Comparison of ENCODE assay signal across 16 cellular contexts in the genomic region with DNA sequence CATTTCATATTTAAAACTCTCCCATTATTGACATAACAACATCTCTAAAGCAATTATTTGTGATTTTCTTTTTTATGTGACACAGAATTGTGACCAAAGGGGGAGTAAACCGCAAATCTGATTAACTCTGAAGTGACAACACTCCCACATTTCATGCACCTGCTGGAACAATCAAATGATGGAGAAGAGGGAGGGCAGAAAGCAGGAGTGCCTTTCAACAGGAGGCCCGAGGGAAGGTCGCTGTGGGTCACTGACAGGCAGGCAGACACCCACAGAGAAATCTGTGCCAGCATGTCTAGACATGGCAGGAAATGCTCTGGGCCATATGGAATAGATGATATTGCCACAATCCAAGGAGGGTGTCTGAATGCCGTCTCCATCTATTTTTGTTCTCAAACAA.
DNase-seq lines count a peak whose midpoint lies in the region; ATAC-seq and TF ChIP-seq lines count a peak whose summit lies in the region.
"Had no signal": no experiment of that assay in that cellular context is flagged by ENCODE, and none has a peak within 500 bp of the region (broad histone marks: within the 10 kb centered on the region; RNA-seq: fewer than 3 reads in every experiment).

No MANE protein-coding gene starts in this region.

- H2AFZ ChIP-seq in MM.1S (ENCODE audit: low read length) = no peak overlapping the region

- no peaks in the 10 kb centered on the region for H3F3A ChIP-seq in MM.1S (ENCODE audit: insufficient read depth, low read length)

- no peaks in the 10 kb centered on the region for H3K9me2 ChIP-seq in MM.1S (replicated peaks; ENCODE audit: insufficient read depth, low read length)

- no peak overlapping the region for H3K9ac ChIP-seq in MM.1S (ENCODE audit: low read length)

- H3K9me3 ChIP-seq in HAP-1 = no peaks in the 10 kb centered on the region
- no peaks in the 10 kb centered on the region for H3K9me3 ChIP-seq in MM.1S (replicated peaks; ENCODE audit: insufficient read depth, low read length)
- H3K9me3 ChIP-seq: heart right ventricle, left lung, tibial artery had no signal

- in situ Hi-C loops in HAP-1 (cut with MboI; ENCODE audit: low sequenced_read_pairs) = no loop called here

- no peaks in the 10 kb centered on the region for H3K36me3 ChIP-seq in HAP-1 (replicated peaks)
- H3K36me3 ChIP-seq in MM.1S (replicated peaks; ENCODE audit: insufficient read depth, low read length) = no peaks in the 10 kb centered on the region
- H3K36me3 ChIP-seq: cardiac muscle cell, heart right ventricle, left lung, tibial artery had no signal

- ATAC-seq in HG03280 (IDR thresholded peaks at IDR 0.05; ENCODE audit: unreplicated experiment) (no peak), GM21737 (IDR thresholded peaks at IDR 0.05; ENCODE audit: unreplicated experiment) (no peak)
- ATAC-seq: heart right ventricle, left lung, T-cell had no signal

- H3K4me1 ChIP-seq in HAP-1 (peaks cover 17% of the 10 kb centered on the region), MM.1S (ENCODE audit: low read length) (no peaks in the 10 kb centered on the region)
- H3K4me1 ChIP-seq: tibial artery had no signal

- no peaks in the 10 kb centered on the region for H4K20me1 ChIP-seq in MM.1S (ENCODE audit: insufficient read depth, low read length)

- TF ChIP-seq CTCF in MM.1S (IDR thresholded peaks at IDR 0.05; ENCODE audit: low read length) = no peak

- DNase-seq in HAP-1 (ENCODE audit: low spot score in 2 of 2) (peak; percentile 85 to 86), NCI-H2107 (lab: John Stamatoyannopoulos, UW) (peak; percentile 56), UCSD-AML1 (lab: John Stamatoyannopoulos, UW; ENCODE audit: unreplicated experiment) (peak; percentile 6), pons (ENCODE audit: low spot score) (peak; percentile 73), MM.1S (no peak)
- no peak for DNase-seq in activated naive CD4-positive, alpha-beta T cell (lab: John Stamatoyannopoulos, UW)
- DNase-seq: activated CD4-positive, alpha-beta T cell treated with anti-CD3 and anti-CD28 coated beads for 4 hours; activated gamma-delta T cell treated with Interleukin-2 at 50 U/mL for 16 hours; heart right ventricle; left lung; T-cell; tibial artery had no signal

- H3K4me3 ChIP-seq in HAP-1 = no peak overlapping the region
- H3K4me3 ChIP-seq in MM.1S (ENCODE audit: low read length) = no peak overlapping the region
- H3K4me3 ChIP-seq: cardiac muscle cell, heart right ventricle, left lung, tibial artery had no signal

- no peak overlapping the region for H3K4me2 ChIP-seq in MM.1S (ENCODE audit: low read depth, low read length)

- H3K79me2 ChIP-seq in MM.1S (ENCODE audit: low read length) = no peaks in the 10 kb centered on the region

- H3K27me3 ChIP-seq in HAP-1 (ENCODE audit: low read depth) = 0 out of 2 replicates have a peak, but pooled peaks cover 2% of the 10 kb centered on the region
- no peaks in the 10 kb centered on the region for H3K27me3 ChIP-seq in MM.1S (replicated peaks; ENCODE audit: insufficient read depth, low read length)
- H3K27me3 ChIP-seq: heart right ventricle, left lung, tibial artery had no signal

- no peak overlapping the region for H3K27ac ChIP-seq in MM.1S (ENCODE audit: low read length)
- H3K27ac ChIP-seq: cardiac muscle cell, heart right ventricle, HL-60, left lung, tibial artery had no signal

Comparison
In these comparisons a context has a peak if more than half of its experiments do, and no peak if none do; other contexts are left out.
1. DNase-seq: peak in HAP-1 (2 of 2), NCI-H2107 (single experiment), UCSD-AML1 (single experiment) and pons (single experiment); none in MM.1S (single experiment) and activated naive CD4-positive, alpha-beta T cell (0 of 4).